ENCODE assay signal across 21 cellular contexts in the genomic region with DNA sequence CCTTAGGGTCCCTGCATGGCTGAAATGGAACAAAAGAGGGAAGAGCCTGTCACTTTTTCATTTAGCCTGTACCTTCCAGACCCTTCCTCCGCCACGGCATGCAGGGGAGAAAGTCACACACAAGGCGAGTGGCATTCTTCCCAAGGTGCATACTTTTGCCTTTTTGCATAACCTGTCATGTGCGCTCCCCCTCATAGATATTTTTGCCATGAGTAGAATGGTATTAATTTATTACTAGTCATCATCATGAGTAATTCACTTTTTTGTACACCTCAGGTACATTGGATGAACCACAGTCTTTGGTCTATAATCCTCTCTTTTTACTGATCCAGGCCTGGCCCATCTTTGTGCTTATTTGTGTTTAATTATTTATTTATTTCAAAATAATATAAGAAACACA. TPM values are rescaled to one million over a fixed set of nuclear protein-coding genes. Genes with fewer than 3 reads are reported as not detected.
DNase-seq lines count a peak whose midpoint lies in the region; ATAC-seq, FAIRE-seq and TF ChIP-seq lines count a peak whose summit lies in the region.
"Had no signal": no experiment of that assay in that cellular context is flagged by ENCODE, and none has a peak within 500 bp of the region (broad histone marks: within the 10 kb centered on the region; RNA-seq: fewer than 3 reads in every experiment).

No MANE protein-coding gene starts in this region.

- peaks cover 5% of the 10 kb centered on the region for H3K36me3 Mint-ChIP-seq in T-helper 17 cell (ENCODE audit: low read depth)
- H3K36me3 Mint-ChIP-seq in natural killer cell = no peaks in the 10 kb centered on the region

- ATAC-seq in foreskin keratinocyte = peak; percentile 52
- ATAC-seq in T-helper 17 cell = no peak
- ATAC-seq in natural killer cell = no peak
- ATAC-seq in GM18519 (IDR thresholded peaks at IDR 0.05; ENCODE audit: low FRiP score, unreplicated experiment) = no peak

- H3K27ac Mint-ChIP-seq in T-helper 17 cell = no peak overlapping the region
- H3K27ac Mint-ChIP-seq in natural killer cell = no peak overlapping the region
- H3K27ac Mint-ChIP-seq: CD4-positive, alpha-beta T cell; H9 had no signal

- H3K27me3 ChIP-seq in AG04450 (ENCODE audit: control insufficient read depth, insufficient read depth, low read length) (peaks cover 4% of the 10 kb centered on the region), bronchial epithelial cell (ENCODE audit: control insufficient read depth, insufficient read depth, low read length) (no peaks in the 10 kb centered on the region), foreskin keratinocyte (no peaks in the 10 kb centered on the region), suprapubic skin (no peaks in the 10 kb centered on the region)

- H3K27me3 Mint-ChIP-seq in T-helper 17 cell (peaks cover 15% of the 10 kb centered on the region), natural killer cell (ENCODE audit: low read depth in 2 of 2) (peaks cover 10 to 17% of the 10 kb centered on the region in 2 donors)
- H3K27me3 Mint-ChIP-seq: CD4-positive, alpha-beta T cell had no signal

- no peak for FAIRE-seq in bronchial epithelial cell (lab: Jason Lieb, UNC)
- FAIRE-seq: D721Med, GM12892, GM18507 had no signal

- no peaks in the 10 kb centered on the region for H3K9me3 ChIP-seq in AG04450 (ENCODE audit: control insufficient read depth, insufficient read depth, low read length)
- H3K9me3 ChIP-seq in T-helper 17 cell (ENCODE audit: control insufficient read depth, low read length, poor library complexity, severe bottlenecking) = no peaks in the 10 kb centered on the region
- H3K9me3 ChIP-seq in suprapubic skin = no peaks in the 10 kb centered on the region
- H3K9me3 ChIP-seq: Caco-2 had no signal

- TF ChIP-seq EP300 in suprapubic skin (IDR thresholded peaks at IDR 0.05) = no peak

- DNase-seq in AG04450 (ENCODE audit: low read depth, low spot score) (no peak), M059J (ENCODE audit: low read depth) (peak; percentile 17), bronchial epithelial cell (ENCODE audit: low read depth) (peak; percentile 74), foreskin keratinocyte (peak; percentile 43 to 69), T-helper 17 cell (no peak), natural killer cell (no peak), suprapubic skin (ENCODE audit: low spot score in 2 of 2) (no peak)
- DNase-seq: AML-193; Caco-2; CD4-positive, alpha-beta T cell; DMS153; DMS79; GDM1; GOT3; H9 had no signal

- H3K36me3 ChIP-seq in bronchial epithelial cell (ENCODE audit: control insufficient read depth, insufficient read depth, low read length) (no peaks in the 10 kb centered on the region), suprapubic skin (no peaks in the 10 kb centered on the region)

- TF ChIP-seq CTCF in AG04450 (IDR thresholded peaks at IDR 0.05; ENCODE audit: low read depth, low read length) = no peak
- TF ChIP-seq CTCF in bronchial epithelial cell (IDR thresholded peaks at IDR 0.05; ENCODE audit: insufficient read depth, low read length, severe bottlenecking) = no peak
- no peak for TF ChIP-seq CTCF in foreskin keratinocyte (conservative IDR thresholded peaks at IDR 0.05)
- no peak for TF ChIP-seq CTCF in natural killer cell (IDR thresholded peaks at IDR 0.05)
- TF ChIP-seq CTCF in suprapubic skin (IDR thresholded peaks at IDR 0.05) = no peak

- POLR2A ChIA-PET in AG04450 (lab: Yijun Ruan, JAX) = no interaction called here

- no peaks in the 10 kb centered on the region for H3K9me3 Mint-ChIP-seq in natural killer cell
- H3K9me3 Mint-ChIP-seq: CD4-positive, alpha-beta T cell; H9 had no signal

- H3K4me3 Mint-ChIP-seq in T-helper 17 cell (no peak overlapping the region), natural killer cell (no peak overlapping the region)
- H3K4me3 Mint-ChIP-seq: CD4-positive, alpha-beta T cell; H9 had no signal

- H3K27ac ChIP-seq in AG04450 (ENCODE audit: low read depth, low read length) (peak overlapping the region; percentile 11), foreskin keratinocyte (no peak overlapping the region), suprapubic skin (no peak overlapping the region)
- H3K27ac ChIP-seq: C4-2B, HL-60 had no signal

- H3K4me1 Mint-ChIP-seq in T-helper 17 cell (peaks cover 2% of the 10 kb centered on the region), natural killer cell (no peaks in the 10 kb centered on the region)

- CTCF ChIA-PET in AG04450 (lab: Charles Lee) = no interaction called here

- WGBS in suprapubic skin = 89% methylated on average over 4 of the region's 4 CpGs

- intact Hi-C loops in natural killer cell (cut with micrococcal nuclease) = no loop called here

- TF ChIP-seq POLR2A in suprapubic skin (IDR thresholded peaks at IDR 0.05) = no peak

- no peak overlapping the region for H3K4me3 ChIP-seq in AG04450 (ENCODE audit: low read depth, low read length)
- H3K4me3 ChIP-seq in bronchial epithelial cell (ENCODE audit: low read depth, low read length) = no peak overlapping the region
- H3K4me3 ChIP-seq in suprapubic skin = no peak overlapping the region

- H3K4me1 ChIP-seq in foreskin keratinocyte = peaks cover 31% of the 10 kb centered on the region
- peaks cover 13% of the 10 kb centered on the region for H3K4me1 ChIP-seq in suprapubic skin

RNA-seq across cellular contexts. Expression of a gene that starts 8.9 kb away (rescaled TPM):
- polyA plus RNA-seq in AG04450 (2011; rRNA removed) (8.2 and 9.0 TPM in 2 replicates), foreskin keratinocyte (19.3 and 24.4 TPM in 2 replicates)
- polyA minus RNA-seq in AG04450 (2011; rRNA and poly(A)+ RNA removed) = 6.2 and 7.6 TPM in 2 replicates
- total RNA-seq in M059J (2014; rRNA removed; shearing (Covaris generic)) = 47.1 and 54.0 TPM in 2 replicates
- total RNA-seq in bronchial epithelial cell (0.79 and 0.90 TPM in 2 replicates), foreskin keratinocyte (34.8 and 45.9 TPM in 2 replicates), T-helper 17 cell (1 to 10 TPM; 1.1 to 3.4 TPM), natural killer cell (1 to 10 TPM in 2 of 3 donors, under 1 TPM in 1; 0.75 to 2.4 (median 1.9) TPM), suprapubic skin (10 to 100 TPM in 2 of 4 donors, 1 to 10 TPM in 2; 1.8 to 12.2 (median 8.8) TPM)

RNA-seq across cellular contexts. Expression of a gene that starts 43.3 kb away (rescaled TPM):
- polyA plus RNA-seq in AG04450 (2011; rRNA removed) (6.2 and 6.5 TPM in 2 replicates), foreskin keratinocyte (0.07 and 0.22 TPM in 2 replicates)
- polyA minus RNA-seq in AG04450 (2011; rRNA and poly(A)+ RNA removed) = 10.6 and 14.3 TPM in 2 replicates
- total RNA-seq in M059J (2014; rRNA removed; shearing (Covaris generic)) = 5.4 and 12.1 TPM in 2 replicates
- total RNA-seq in bronchial epithelial cell (1.4 and 1.6 TPM in 2 replicates), foreskin keratinocyte (0.07 and 0.34 TPM in 2 replicates), T-helper 17 cell (10 to 100 TPM in 1 of 2 donors, 1 to 10 TPM in 1; 8.0 to 13.4 TPM), natural killer cell (10 to 100 TPM in 1 of 3 donors, 1 to 10 TPM in 2; 7.6 to 10.5 (median 9.8) TPM), suprapubic skin (10 to 100 TPM in 2 of 4 donors, 1 to 10 TPM in 2; 2.6 to 11.1 (median 9.8) TPM)

Comparison
In these comparisons a context has a peak if more than half of its experiments do, and no peak if none do; other contexts are left out.
1. DNase-seq: peak in M059J (single experiment), bronchial epithelial cell (single experiment) and foreskin keratinocyte (2 of 2); none in AG04450 (single experiment), T-helper 17 cell (0 of 3), natural killer cell (single experiment) and suprapubic skin (0 of 2).